39 cellular contexts compared by ENCODE assay signal in the genomic region with DNA sequence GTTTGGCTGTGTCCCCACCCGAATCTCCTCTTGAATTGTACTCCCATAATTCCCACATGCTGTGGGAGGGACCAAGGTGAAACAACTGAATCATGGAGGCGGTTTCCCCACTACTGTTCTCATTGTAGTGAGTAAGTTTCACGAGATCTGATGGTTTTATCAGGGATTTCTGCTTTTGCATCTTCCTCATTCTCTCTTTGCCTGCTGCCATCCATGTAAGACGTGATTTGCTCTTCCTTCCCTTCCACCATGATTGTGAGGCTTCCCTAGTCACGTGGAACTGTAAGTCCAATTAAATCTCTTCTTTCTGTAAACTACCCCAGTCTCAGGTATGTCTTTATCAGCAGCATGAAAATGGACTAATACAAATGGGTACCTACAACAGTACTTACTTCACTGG.
"Had no signal": no experiment of that assay in that cellular context is flagged by ENCODE, and none has a peak within 500 bp of the region (broad histone marks: within the 10 kb centered on the region; RNA-seq: fewer than 3 reads in every experiment).

No MANE protein-coding gene starts in this region.

- ATAC-seq: activated naive CD4-positive, alpha-beta T cell treated with anti-CD3 and anti-CD28 coated beads, Interleukin-2, amount 50 U/mL, for 72 hours; activated naive CD8-positive, alpha-beta T cell treated with anti-CD3 and anti-CD28 coated beads, Interleukin-2, amount 50 U/mL, for 24 hours; activated T-cell treated with anti-CD3 and anti-CD28 coated beads, Interleukin-2, amount 50 U/mL, for 4 hours; activated T-cell treated with anti-CD3 and anti-CD28 coated beads, Interleukin-2, amount 50 U/mL, for 72 hours; activated T-helper 17 cell treated with anti-CD3 and anti-CD28 coated beads, Interleukin-2, amount 50 U/mL, for 72 hours; body of pancreas had no signal

- H3K9me3 ChIP-seq: adrenal gland, ascending aorta, body of pancreas, breast epithelium had no signal

- H3K36me3 Mint-ChIP-seq: activated naive CD4-positive, alpha-beta T cell treated with anti-CD3 and anti-CD28 coated beads, Interleukin-2, amount 50 U/mL, for 72 hours had no signal

- H3K27me3 ChIP-seq: adrenal gland, ascending aorta, body of pancreas, brain microvascular endothelial cell, breast epithelium, cardiac muscle cell had no signal

- H3K4me1 ChIP-seq: adrenal gland, ascending aorta, body of pancreas, breast epithelium had no signal

- H3K9me3 Mint-ChIP-seq: activated naive CD4-positive, alpha-beta T cell treated with anti-CD3 and anti-CD28 coated beads, Interleukin-2, amount 10 ng/mL, durations not matched to agents 7 days and 5 days; activated naive CD4-positive, alpha-beta T cell treated with anti-CD3 and anti-CD28 coated beads, Interleukin-2, amount 50 U/mL, for 24 hours; activated naive CD4-positive, alpha-beta T cell treated with anti-CD3 and anti-CD28 coated beads, Interleukin-2, amount 50 U/mL, for 72 hours; activated naive CD8-positive, alpha-beta T cell treated with anti-CD3 and anti-CD28 coated beads, Interleukin-2, amount 50 U/mL, for 24 hours; activated T-cell treated with anti-CD3 and anti-CD28 coated beads, Interleukin-2, amount 50 U/mL, for 24 hours; activated T-helper 1 cell treated with anti-CD3 and anti-CD28 coated beads, Interleukin-12 subunit alpha, Interleukin-12 subunit beta, Interleukin-2, Interleukin-4 antibody, amounts not matched to agents 30 ng/mL and 10 ng/mL and 1 ng/mL, durations not matched to agents 14 hours and 24 hours and 36 hours; activated T-helper 17 cell treated with anti-CD3 and anti-CD28 coated beads, Interleukin-2, amount 50 U/mL, for 72 hours; activated T-helper 2 cell treated with anti-CD3 and anti-CD28 coated beads, Interferon-gamma antibody, Interleukin-2, Interleukin-4, amounts not matched to agents 10 μg/mL and 5 μg/mL and 100 μg/mL, durations not matched to agents 14 hours and 24 hours and 36 hours; brain; central memory CD8-positive, alpha-beta T cell had no signal

- H3K36me3 ChIP-seq: breast epithelium had no signal

- FAIRE-seq: astrocyte, bronchial epithelial cell had no signal

- H3K4me3 Mint-ChIP-seq: activated naive CD4-positive, alpha-beta T cell treated with anti-CD3 and anti-CD28 coated beads, Interleukin-2, amount 10 ng/mL, durations not matched to agents 7 days and 5 days; activated naive CD4-positive, alpha-beta T cell treated with anti-CD3 and anti-CD28 coated beads, Interleukin-2, amount 50 U/mL, for 24 hours; activated naive CD8-positive, alpha-beta T cell; activated naive CD8-positive, alpha-beta T cell treated with anti-CD3 and anti-CD28 coated beads for 36 hours; activated naive CD8-positive, alpha-beta T cell treated with anti-CD3 and anti-CD28 coated beads, Interleukin-2, amount 10 ng/mL, durations not matched to agents 7 days and 5 days; activated naive CD8-positive, alpha-beta T cell treated with anti-CD3 and anti-CD28 coated beads, Interleukin-2, amount 50 U/mL, for 24 hours; activated T-cell treated with anti-CD3 and anti-CD28 coated beads, Interleukin-2, amount 50 U/mL, for 24 hours; activated T-cell treated with anti-CD3 and anti-CD28 coated beads, Interleukin-2, amount 50 U/mL, for 4 hours; activated T-cell treated with anti-CD3 and anti-CD28 coated beads, Interleukin-2, amount 50 U/mL, for 72 hours; activated T-helper 1 cell treated with anti-CD3 and anti-CD28 coated beads, Interleukin-12 subunit alpha, Interleukin-12 subunit beta, Interleukin-2, Interleukin-4 antibody, amounts not matched to agents 30 ng/mL and 10 ng/mL and 1 ng/mL, durations not matched to agents 14 hours and 24 hours and 36 hours; activated T-helper 17 cell treated with anti-CD3 and anti-CD28 coated beads, Interleukin-2, amount 50 U/mL, for 72 hours; brain; central memory CD8-positive, alpha-beta T cell had no signal

- H3K27ac ChIP-seq: adrenal gland, ascending aorta, body of pancreas, brain microvascular endothelial cell, breast epithelium, cardiac muscle cell had no signal

- DNase-seq: activated effector memory CD4-positive, alpha-beta T cell treated with anti-CD3 and anti-CD28 coated beads, Interleukin-2, amount 50 U/mL, for 16 hours; activated effector memory CD4-positive, alpha-beta T cell treated with Interleukin-2 at 50 U/mL for 16 hours; activated gamma-delta T cell; activated gamma-delta T cell treated with Interleukin-2 at 50 U/mL for 16 hours; activated naive CD4-positive, alpha-beta T cell; activated naive CD4-positive, alpha-beta T cell treated with anti-CD3 and anti-CD28 coated beads, Interleukin-2, amount 10 ng/mL, durations not matched to agents 7 days and 5 days; activated naive CD4-positive, alpha-beta T cell treated with anti-CD3 and anti-CD28 coated beads, Interleukin-2, amount 50 U/mL, for 16 hours; activated naive CD4-positive, alpha-beta T cell treated with Interleukin-2 at 50 U/mL for 16 hours; activated naive CD8-positive, alpha-beta T cell treated with anti-CD3 and anti-CD28 coated beads for 36 hours; activated naive CD8-positive, alpha-beta T cell treated with anti-CD3 and anti-CD28 coated beads, Interleukin-2, amount 10 ng/mL, durations not matched to agents 7 days and 5 days; activated naive CD8-positive, alpha-beta T cell treated with anti-CD3 and anti-CD28 coated beads, Interleukin-2, amount 50 U/mL, for 24 hours; activated T-cell treated with anti-CD3 and anti-CD28 coated beads, Interleukin-2, amount 50 U/mL, for 1 hour; activated T-cell treated with anti-CD3 and anti-CD28 coated beads, Interleukin-2, amount 50 U/mL, for 24 hours; activated T-cell treated with anti-CD3 and anti-CD28 coated beads, Interleukin-2, amount 50 U/mL, for 4 hours; activated T-cell treated with anti-CD3 and anti-CD28 coated beads, Interleukin-2, amount 50 U/mL, for 48 hours; activated T-cell treated with anti-CD3 and anti-CD28 coated beads, Interleukin-2, amount 50 U/mL, for 72 hours; adrenal gland; amniotic stem cell; amygdala; anterior cingulate cortex; aorta; body of pancreas; brain microvascular endothelial cell; caudate nucleus; central memory CD4-positive, alpha-beta T cell; cerebellar nuclear complex had no signal

- H3K4me3 ChIP-seq: adrenal gland, ascending aorta, body of pancreas, breast epithelium, cardiac muscle cell had no signal

- H3K4me1 Mint-ChIP-seq: activated T-helper 17 cell treated with anti-CD3 and anti-CD28 coated beads, Interleukin-2, amount 50 U/mL, for 72 hours; brain had no signal

- H3K27ac Mint-ChIP-seq: activated naive CD4-positive, alpha-beta T cell treated with anti-CD3 and anti-CD28 coated beads, Interleukin-2, amount 10 ng/mL, durations not matched to agents 7 days and 5 days; activated naive CD4-positive, alpha-beta T cell treated with anti-CD3 and anti-CD28 coated beads, Interleukin-2, amount 50 U/mL, for 24 hours; activated naive CD4-positive, alpha-beta T cell treated with anti-CD3 and anti-CD28 coated beads, Interleukin-2, amount 50 U/mL, for 72 hours; activated naive CD8-positive, alpha-beta T cell; activated naive CD8-positive, alpha-beta T cell treated with anti-CD3 and anti-CD28 coated beads for 36 hours; activated naive CD8-positive, alpha-beta T cell treated with anti-CD3 and anti-CD28 coated beads, Interleukin-2, amount 10 ng/mL, durations not matched to agents 7 days and 5 days; activated naive CD8-positive, alpha-beta T cell treated with anti-CD3 and anti-CD28 coated beads, Interleukin-2, amount 50 U/mL, for 24 hours; activated T-cell treated with anti-CD3 and anti-CD28 coated beads, Interleukin-2, amount 50 U/mL, for 24 hours; activated T-cell treated with anti-CD3 and anti-CD28 coated beads, Interleukin-2, amount 50 U/mL, for 72 hours; activated T-helper 1 cell treated with anti-CD3 and anti-CD28 coated beads, Interleukin-12 subunit alpha, Interleukin-12 subunit beta, Interleukin-2, Interleukin-4 antibody, amounts not matched to agents 30 ng/mL and 10 ng/mL and 1 ng/mL, durations not matched to agents 14 hours and 24 hours and 36 hours; activated T-helper 17 cell treated with anti-CD3 and anti-CD28 coated beads, Interleukin-2, amount 50 U/mL, for 72 hours; activated T-helper 2 cell treated with anti-CD3 and anti-CD28 coated beads, Interferon-gamma antibody, Interleukin-2, Interleukin-4, amounts not matched to agents 10 μg/mL and 5 μg/mL and 100 μg/mL, durations not matched to agents 14 hours and 24 hours and 36 hours had no signal

- H3K27me3 Mint-ChIP-seq: activated naive CD8-positive, alpha-beta T cell; activated naive CD8-positive, alpha-beta T cell treated with anti-CD3 and anti-CD28 coated beads for 36 hours; activated naive CD8-positive, alpha-beta T cell treated with anti-CD3 and anti-CD28 coated beads, Interleukin-2, amount 10 ng/mL, durations not matched to agents 7 days and 5 days; activated naive CD8-positive, alpha-beta T cell treated with anti-CD3 and anti-CD28 coated beads, Interleukin-2, amount 50 U/mL, for 24 hours; activated T-cell treated with anti-CD3 and anti-CD28 coated beads, Interleukin-2, amount 50 U/mL, for 24 hours; activated T-helper 17 cell treated with anti-CD3 and anti-CD28 coated beads, Interleukin-2, amount 50 U/mL, for 72 hours; brain; central memory CD8-positive, alpha-beta T cell had no signal
